In the genomic region with DNA sequence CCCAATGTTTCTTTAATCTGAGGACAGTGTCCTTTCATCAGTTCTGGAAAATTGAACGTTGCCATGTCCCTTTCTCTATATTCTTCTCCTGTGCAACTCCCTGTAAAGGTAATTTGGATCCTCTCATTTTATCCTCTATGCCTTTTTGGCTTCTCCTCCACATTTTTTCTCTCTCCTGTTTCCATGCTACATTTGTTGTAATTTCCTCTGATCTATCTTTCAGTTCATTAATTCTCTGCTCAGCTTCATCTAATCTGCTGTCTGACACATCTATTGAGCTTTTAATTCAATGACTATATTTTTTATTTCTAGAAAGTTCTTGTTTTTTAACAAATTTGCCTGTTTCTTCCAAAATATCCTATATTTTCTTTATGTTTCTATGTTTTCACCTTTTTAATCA, we compare ENCODE assay signal across 20 cellular contexts.
"Had no signal": no experiment of that assay in that cellular context is flagged by ENCODE, and none has a peak within 500 bp of the region (broad histone marks: within the 10 kb centered on the region; RNA-seq: fewer than 3 reads in every experiment).

No MANE protein-coding gene starts in this region.

- H3K9me3 ChIP-seq: esophagus squamous epithelium, psoas muscle, transverse colon, upper lobe of right lung, uterus had no signal

- H3K4me1 ChIP-seq: lower lobe of right lung, psoas muscle, upper lobe of right lung, uterus had no signal

- H3K27me3 ChIP-seq: upper lobe of right lung, uterus had no signal

- H3K27ac ChIP-seq: coronary artery, esophagus squamous epithelium, lower lobe of right lung, psoas muscle, transverse colon, upper lobe of right lung, uterus had no signal

- H3K4me3 ChIP-seq: coronary artery, esophagus squamous epithelium, lower lobe of right lung, psoas muscle, skin epidermis, transverse colon, upper lobe of right lung, uterus had no signal

- H3K36me3 ChIP-seq: esophagus squamous epithelium, lower lobe of right lung, transverse colon, upper lobe of right lung, uterus had no signal

- ATAC-seq: left ventricle myocardium superior; lower lobe of right lung; natural killer cell treated with Interleukin-12 subunit alpha and Interleukin-12 subunit beta and Interleukin-15 and Interleukin-18, amount 100 ng/mL, for 72 hours; psoas muscle; right cardiac atrium; stimulated activated naive B cell treated with anti-CD40 and anti-IgM and Interleukin-4, amounts not matched to agents 10 μg/mL and 1 μg/mL and 100 μg/mL, for 72 hours; upper lobe of right lung had no signal

- DNase-seq: effector memory CD4-positive, alpha-beta T cell; erythroblast; esophagus squamous epithelium; head of caudate nucleus; left ventricle myocardium superior; lower lobe of right lung; naive B cell; nucleus accumbens; psoas muscle; right cardiac atrium; stimulated activated CD4-positive, alpha-beta T cell treated with anti-CD3 and anti-CD28 coated beads, Interleukin-15, amount 100 ng/mL, for 24 hours; stimulated activated CD4-positive, alpha-beta T cell treated with anti-CD3 and anti-CD28 coated beads, Interleukin-2, amount 100 ng/mL, for 48 hours; stimulated activated naive B cell treated with anti-CD40 and anti-IgM and Interleukin-4, amounts not matched to agents 10 μg/mL and 1 μg/mL and 100 μg/mL, for 72 hours; transverse colon; upper lobe of right lung; uterus had no signal

- H3K4me3 Mint-ChIP-seq: natural killer cell treated with Interleukin-12 subunit alpha and Interleukin-12 subunit beta and Interleukin-15 and Interleukin-18, amount 100 ng/mL, for 72 hours; stimulated activated naive B cell treated with anti-CD40 and anti-IgM and Interleukin-4, amounts not matched to agents 10 μg/mL and 1 μg/mL and 100 μg/mL, for 72 hours; stimulated activated naive CD8-positive, alpha-beta T cell treated with anti-CD3 and anti-CD28 coated beads, Interleukin-15, Interleukin-2, amounts not matched to agents 100 ng/mL and 50 ng/mL, for 24 hours had no signal

- H3K27ac Mint-ChIP-seq: naive B cell; natural killer cell treated with Interleukin-12 subunit alpha and Interleukin-12 subunit beta and Interleukin-15 and Interleukin-18, amount 100 ng/mL, for 72 hours; stimulated activated naive B cell treated with anti-CD40 and anti-IgM and Interleukin-4, amounts not matched to agents 10 μg/mL and 1 μg/mL and 100 μg/mL, for 72 hours; stimulated activated naive CD8-positive, alpha-beta T cell treated with anti-CD3 and anti-CD28 coated beads, Interleukin-15, Interleukin-2, amounts not matched to agents 100 ng/mL and 50 ng/mL, for 24 hours had no signal

- H3K4me1 Mint-ChIP-seq: naive B cell; stimulated activated naive B cell treated with anti-CD40 and anti-IgM and Interleukin-4, amounts not matched to agents 10 μg/mL and 1 μg/mL and 100 μg/mL, for 72 hours had no signal
